ENCODE assay signal across 8 cellular contexts in genomic region chr7:16646427-16647081, GRCh38. TPM values are rescaled to one million over a fixed set of nuclear protein-coding genes. Genes with fewer than 3 reads are reported as not detected.
DNase-seq lines count a peak whose midpoint lies in the region; ATAC-seq and TF ChIP-seq lines count a peak whose summit lies in the region.

No MANE protein-coding gene starts in this region.

- H3K9ac ChIP-seq in OCI-LY1 (ENCODE audit: low read length) (peak overlapping the region; percentile 91), mammary epithelial cell (ENCODE audit: insufficient read depth, low read length) (peak overlapping the region; percentile 84)

- intact Hi-C loops in mammary epithelial cell (cut with micrococcal nuclease) (loop anchor here (5.0 kb wide), 2 partner anchors 51 to 106 kb away; partner anchors contain the start of gene TSPAN13), left lung (cut with DNase I) (no loop called here)

- H2AFZ ChIP-seq in OCI-LY1 (ENCODE audit: low read length): no peak overlapping the region
- peak overlapping the region; percentile 65 for H2AFZ ChIP-seq in mammary epithelial cell (ENCODE audit: low read depth, low read length)

- peak overlapping the region; percentile 89 for H3K4me2 ChIP-seq in OCI-LY1 (ENCODE audit: low read length)
- peak overlapping the region; percentile 97 for H3K4me2 ChIP-seq in mammary epithelial cell (ENCODE audit: insufficient read depth, low read depth, low read length)

- 0% methylated on average over 3 of the region's 34 CpGs for WGBS in mammary epithelial cell (ENCODE audit: low coverage, missing lambda C conversion rate)

- dilution Hi-C loops in mammary epithelial cell (cut with HindIII; ENCODE audit: low sequenced_read_pairs): no loop called here

- BruUV-seq in mammary epithelial cell (replicated peaks; lab: Mats Ljungman, UMichigan): no TSS peak

- no peaks in the 10 kb centered on the region for H3K9me3 ChIP-seq in OCI-LY1 (ENCODE audit: low read length)
- no peaks in the 10 kb centered on the region for H3K9me3 ChIP-seq in mammary epithelial cell (replicated peaks; ENCODE audit: insufficient read depth, low read length)
- H3K9me3 ChIP-seq in left lung: no peaks in the 10 kb centered on the region

- H4K20me1 ChIP-seq in OCI-LY1 (ENCODE audit: insufficient read depth, low read length) (peaks cover 3% of the 10 kb centered on the region; the same call in 1 of the 2 replicates), mammary epithelial cell (ENCODE audit: insufficient read depth, low read length) (no peaks in the 10 kb centered on the region)

- H3K4me1 ChIP-seq in OCI-LY1 (ENCODE audit: insufficient read depth, low read length, severe bottlenecking) (peaks cover 39% of the 10 kb centered on the region), mammary epithelial cell (ENCODE audit: insufficient read depth, low read length) (peaks cover 43% of the 10 kb centered on the region), left lung (peaks cover 17 to 60% of the 10 kb centered on the region in 2 donors)

- H3K27ac ChIP-seq in OCI-LY1 (ENCODE audit: low read depth, low read length, poor library complexity, severe bottlenecking) (peak overlapping the region; percentile 41), mammary epithelial cell (ENCODE audit: insufficient read depth, low read depth, low read length) (peak overlapping the region; percentile 76), left lung (peak overlapping the region; percentile 92 to 94), temporal lobe (ENCODE audit: low read depth, low read length) (peak overlapping the region; percentile 95)

- no peaks in the 10 kb centered on the region for H3K27me3 ChIP-seq in BJ (ENCODE audit: control insufficient read depth, insufficient read depth, low read length)
- H3K27me3 ChIP-seq in OCI-LY1 (ENCODE audit: insufficient read depth, low read length): no peaks in the 10 kb centered on the region
- no peaks in the 10 kb centered on the region for H3K27me3 ChIP-seq in mammary epithelial cell (ENCODE audit: insufficient read depth, low read length)
- no peaks in the 10 kb centered on the region for H3K27me3 ChIP-seq in left lung

- CTCF ChIA-PET in BJ (lab: Yijun Ruan, JAX): interaction anchor here (1.2 to 1.4 kb wide), 3 partner anchors 8 to 51 kb away, joined by 3 to 5 read pairs (median 5); no protein-coding TSS in a partner anchor
- CTCF ChIA-PET in mammary epithelial cell (lab: Charles Lee; ENCODE audit: low non-redundant PET): no interaction called here

- H3K36me3 ChIP-seq in BJ (ENCODE audit: control insufficient read depth, insufficient read depth, low read length) (no peaks in the 10 kb centered on the region), OCI-LY1 (ENCODE audit: insufficient read depth, low read length) (peaks cover 20% of the 10 kb centered on the region), mammary epithelial cell (ENCODE audit: insufficient read depth, low read length) (peaks cover 2% of the 10 kb centered on the region), left lung (no peaks in the 10 kb centered on the region)

- H3K79me2 ChIP-seq in OCI-LY1 (ENCODE audit: insufficient read depth, low read length) (peaks cover 52% of the 10 kb centered on the region), mammary epithelial cell (ENCODE audit: insufficient read depth, low read length) (peaks cover 89% of the 10 kb centered on the region)

- no peaks in the 10 kb centered on the region for H3K9me2 ChIP-seq in OCI-LY1 (ENCODE audit: low read depth, low read length)

- 0 out of 2 replicates have a peak, but pooled peaks cover 5% of the 10 kb centered on the region for H3F3A ChIP-seq in OCI-LY1 (ENCODE audit: insufficient read depth, low read length)

- TF ChIP-seq CTCF in BJ (IDR thresholded peaks at IDR 0.05; ENCODE audit: insufficient read depth, low read depth, low read length) (no peak), OCI-LY1 (IDR thresholded peaks at IDR 0.05; ENCODE audit: low read length) (no peak), mammary epithelial cell (conservative IDR thresholded peaks at IDR 0.05 in 1 of 2, IDR thresholded peaks at IDR 0.05 in 1 of 2; ENCODE audit: extremely low read depth in 1 of 2, insufficient read depth in 1 of 2, low read depth in 1 of 2, low read length in 2 of 2) (no peak), left lung (IDR thresholded peaks at IDR 0.05) (no peak)

- peak; percentile 1 for ATAC-seq in GM19035 (IDR thresholded peaks at IDR 0.05; ENCODE audit: unreplicated experiment)
- peak; percentile 9 for ATAC-seq in left lung
- no peak for ATAC-seq in HG03196 (IDR thresholded peaks at IDR 0.05; ENCODE audit: unreplicated experiment)

- DNase-seq in BJ (ENCODE audit: low read depth): no peak
- DNase-seq in mammary epithelial cell: peak; percentile 25
- DNase-seq in left lung: peak in 1 of 2 donors; percentile 49
- DNase-seq in SHP77 treated with DMSO at 0.1 percent for 48 hours (lab: John Stamatoyannopoulos, UW): no peak

- H3K4me3 ChIP-seq in BJ (ENCODE audit: low read depth, low read length) (peak overlapping the region; percentile 97), OCI-LY1 (ENCODE audit: low read depth, low read length, poor library complexity, severe bottlenecking) (peak overlapping the region; percentile 96), mammary epithelial cell (replicated peaks in 1 of 3; ENCODE audit: insufficient read depth in 1 of 3, low read depth in 2 of 3, low read length in 3 of 3) (peak overlapping the region; percentile 96 to 100 (median 97)), left lung (peak overlapping the region; percentile 78 to 85)

- POLR2A ChIA-PET in BJ (lab: Charles Lee): no interaction called here

- in situ Hi-C loops in mammary epithelial cell (cut with MboI; ENCODE audit: low sequenced_read_pairs in 2 of 2): no loop called here

RNA-seq across cellular contexts. Expression of gene BZW2, which starts 0.6 kb away (rescaled TPM):
- 54.7 and 55.2 TPM in 2 replicates for polyA plus RNA-seq in BJ (2011; rRNA removed)
- polyA minus RNA-seq in BJ (2011; rRNA and poly(A)+ RNA removed): 23.7 and 26.9 TPM in 2 replicates
- 10 to 100 TPM; 66.2 to 75.0 TPM for total RNA-seq in mammary epithelial cell
- 74.2 TPM for polyA plus RNA-seq in mammary epithelial cell
- polyA minus RNA-seq in mammary epithelial cell: 38.2 TPM
- 10 to 100 TPM; 39.7 to 50.8 TPM for total RNA-seq in left lung
- total RNA-seq in temporal lobe: 85.6 TPM

RNA-seq across cellular contexts. Expression of gene ANKMY2, which starts 1.0 kb away (rescaled TPM):
- polyA plus RNA-seq in BJ (2011; rRNA removed) (14.7 and 26.4 TPM in 2 replicates), mammary epithelial cell (11.3 TPM)
- polyA minus RNA-seq in BJ (2011; rRNA and poly(A)+ RNA removed): 9.0 and 14.2 TPM in 2 replicates
- total RNA-seq in mammary epithelial cell (10 to 100 TPM; 11.0 to 24.3 TPM), left lung (10 to 100 TPM; 11.8 to 12.2 TPM), temporal lobe (74.3 TPM)
- 12.1 TPM for polyA minus RNA-seq in mammary epithelial cell

Comparison
In these comparisons a context has a peak if more than half of its experiments do, and no peak if none do; other contexts are left out.
1. H3K27ac ChIP-seq: peak in every context shown above with its lines; median percentile 95 in temporal lobe; 93 in left lung; 76 in mammary epithelial cell; 41 in OCI-LY1.